In the genomic region with DNA sequence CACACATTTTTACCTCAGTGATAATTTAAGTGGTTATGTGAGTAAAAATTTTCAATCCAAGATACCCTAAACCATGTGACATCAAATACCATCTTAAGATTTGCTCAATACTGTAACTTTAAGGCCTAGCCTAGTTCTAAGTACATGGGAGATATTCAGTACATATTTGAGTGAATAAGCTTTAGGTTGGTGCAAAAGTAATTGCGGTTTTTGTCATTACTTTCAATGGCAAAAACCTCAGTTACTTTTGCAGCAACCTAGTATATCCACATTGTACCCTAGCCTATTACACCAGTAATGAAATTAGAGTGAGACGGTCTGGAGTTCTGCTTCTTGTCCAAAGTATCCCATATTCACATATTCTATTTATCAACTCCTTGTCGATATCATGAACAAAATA, we compare ENCODE assay signal across 34 cellular contexts.
DNase-seq lines count a peak whose midpoint lies in the region; ATAC-seq, FAIRE-seq and TF ChIP-seq lines count a peak whose summit lies in the region.
"Had no signal": no experiment of that assay in that cellular context is flagged by ENCODE, and none has a peak within 500 bp of the region (broad histone marks: within the 10 kb centered on the region; RNA-seq: fewer than 3 reads in every experiment).

No MANE protein-coding gene starts in this region.

- SMC1A ChIA-PET in GM12878 (lab: Charles Lee; ENCODE audit: uncharacterized antibody, unreplicated experiment), result no interaction called here

- no peaks in the 10 kb centered on the region for H3K9me1 ChIP-seq in K562 (ENCODE audit: control insufficient read depth, insufficient read depth, low read length)

- TF ChIP-seq CTCF in HepG2 (CRISPR knock-in tag; IDR thresholded peaks at IDR 0.05), result no peak
- no peak for TF ChIP-seq CTCF in right lobe of liver (IDR thresholded peaks at IDR 0.05)
- TF ChIP-seq CTCF in GM12878 (IDR thresholded peaks at IDR 0.05 in 2 of 3, conservative IDR thresholded peaks at IDR 0.05 in 1 of 3; ENCODE audit: control insufficient read depth in 2 of 3, extremely low read depth in 1 of 3, insufficient read depth in 1 of 3, low read depth in 3 of 3, low read length in 3 of 3), result no peak
- TF ChIP-seq CTCF in K562 (IDR thresholded peaks at IDR 0.05 in 2 of 3, conservative IDR thresholded peaks at IDR 0.05 in 1 of 3; ENCODE audit: insufficient read depth in 2 of 3, low read depth in 1 of 3, low read length in 3 of 3), result no peak

- DNase-seq in HepG2 (ENCODE audit: low spot score) (no peak), right lobe of liver (no peak), HEK293T (ENCODE audit: extremely low spot score) (no peak), GM12878 (ENCODE audit: low read depth, low spot score) (no peak), K562 (ENCODE audit: extremely low read depth in 1 of 4, low spot score in 3 of 4) (no peak), GM03348 (ENCODE audit: low spot score) (no peak)
- DNase-seq: 8988T; ACHN; AML-193; BE2C; C1 segment of cervical spinal cord; Caco-2; Calu3; CD4-positive, alpha-beta memory T cell; CD4-positive, alpha-beta T cell; CD4-positive, CD25-positive, alpha-beta regulatory T cell; CD8-positive, alpha-beta memory T cell; CD8-positive, alpha-beta T cell; COR-L47; DMS 273 treated with DMSO at 0.1 percent for 48 hours; DMS153; DMS53; DMS79; DMS79 treated with DMSO at 0.1 percent for 48 hours; DND-41; EL had no signal

- no TSS peak for BruUV-seq in HepG2 (replicated peaks; lab: Mats Ljungman, UMichigan)
- no TSS peak for BruUV-seq in GM12878 (replicated peaks; lab: Mats Ljungman, UMichigan)
- BruUV-seq in K562 (replicated peaks; lab: Mats Ljungman, UMichigan), result no TSS peak

- no peak overlapping the region for H3K4me3 ChIP-seq in HepG2 (replicated peaks in 1 of 3; ENCODE audit: insufficient read depth in 1 of 3, low read depth in 2 of 3, low read length in 3 of 3)
- no peak overlapping the region for H3K4me3 ChIP-seq in right lobe of liver
- H3K4me3 ChIP-seq in GM12878, result no peak overlapping the region
- H3K4me3 ChIP-seq in K562, result no peak overlapping the region
- H3K4me3 ChIP-seq: A549; BLaER1; BLaER1 treated with 17β-estradiol and CSF1 and Interleukin-3, amounts not matched to agents 10 nM and 100 nM had no signal

- H3K79me2 ChIP-seq in HepG2 (ENCODE audit: insufficient read depth, low read length), result no peaks in the 10 kb centered on the region
- no peaks in the 10 kb centered on the region for H3K79me2 ChIP-seq in GM12878 (ENCODE audit: control insufficient read depth, insufficient read depth, low read length)
- H3K79me2 ChIP-seq in K562 (ENCODE audit: control insufficient read depth, insufficient read depth, low read length), result no peaks in the 10 kb centered on the region

- H2AFZ ChIP-seq in HepG2 (ENCODE audit: low read length) (no peak overlapping the region), GM12878 (ENCODE audit: control insufficient read depth, low read depth, low read length) (no peak overlapping the region), K562 (ENCODE audit: low read depth, low read length) (no peak overlapping the region)

- 1% methylated on average over 3 of the region's 3 CpGs for WGBS in HepG2 (ENCODE audit: low lambda C conversion rate)
- WGBS in right lobe of liver (ENCODE audit: insufficient coverage, low coverage, low lambda C conversion rate, missing lambda C conversion rate), result 83% methylated on average over 3 of the region's 3 CpGs
- WGBS in GM12878 (ENCODE audit: insufficient coverage, insufficient replicate concordance, low lambda C conversion rate, missing lambda C conversion rate), result 3% methylated on average over 3 of the region's 3 CpGs
- 2% methylated on average over 3 of the region's 3 CpGs for WGBS in K562 (ENCODE audit: insufficient coverage, low coverage, missing lambda C conversion rate)

- POLR2A ChIA-PET in HepG2 (lab: Yijun Ruan, JAX), result no interaction called here
- POLR2A ChIA-PET in HEK293T (lab: Yijun Ruan, JAX), result no interaction called here
- POLR2A ChIA-PET in GM12878 (lab: Charles Lee), result no interaction called here
- POLR2A ChIA-PET in K562 (lab: Yijun Ruan, JAX), result no interaction called here

- H3K27me3 ChIP-seq in HepG2 (ENCODE audit: control insufficient read depth in 1 of 2, insufficient read depth in 2 of 2, low read length in 2 of 2) (no peaks in the 10 kb centered on the region), right lobe of liver (no peaks in the 10 kb centered on the region), GM12878 (replicated peaks in 1 of 2; ENCODE audit: control insufficient read depth in 2 of 2, insufficient read depth in 2 of 2, low read length in 1 of 2) (no peaks in the 10 kb centered on the region), K562 (ENCODE audit: control insufficient read depth in 2 of 2, insufficient read depth in 2 of 2, low read length in 2 of 2) (no peaks in the 10 kb centered on the region)
- H3K27me3 ChIP-seq: BE2C; BLaER1; BLaER1 treated with 17β-estradiol and CSF1 and Interleukin-3, amounts not matched to agents 10 nM and 100 nM had no signal

- no peak overlapping the region for H3K27ac ChIP-seq in HepG2 (ENCODE audit: extremely low read length, insufficient read depth, low read length)
- no peak overlapping the region for H3K27ac ChIP-seq in right lobe of liver
- no peak overlapping the region for H3K27ac ChIP-seq in GM12878 (ENCODE audit: control insufficient read depth, insufficient read depth)
- H3K27ac ChIP-seq in K562 (ENCODE audit: extremely low read depth, low read depth, low read length), result no peak overlapping the region
- H3K27ac ChIP-seq: 22Rv1; A549; BLaER1; BLaER1 treated with 17β-estradiol and CSF1 and Interleukin-3, amounts not matched to agents 10 nM and 100 nM; C4-2B had no signal

- TF ChIP-seq POLR2A in HepG2 (IDR thresholded peaks at IDR 0.05; ENCODE audit: insufficient read depth in 1 of 2, low read depth in 2 of 2, low read length in 2 of 2) (no peak), right lobe of liver (IDR thresholded peaks at IDR 0.05) (no peak), GM12878 (IDR thresholded peaks at IDR 0.05; ENCODE audit: low read depth, low read length) (no peak), K562 (conservative IDR thresholded peaks at IDR 0.05) (no peak)

- RAD21 ChIA-PET in GM12878 (lab: Charles Lee; ENCODE audit: unreplicated experiment), result no interaction called here

- ATAC-seq in HepG2 (no peak), right lobe of liver (no peak), GM12878 (no peak), K562 (no peak), GM18502 (IDR thresholded peaks at IDR 0.05; ENCODE audit: poor library complexity, unreplicated experiment) (no peak), GM19455 (IDR thresholded peaks at IDR 0.05; ENCODE audit: unreplicated experiment) (no peak)
- ATAC-seq: A549; CD8-positive, alpha-beta T cell had no signal

- intact Hi-C loops in HepG2 (cut with micrococcal nuclease; ENCODE audit: unreplicated experiment) (no loop called here), right lobe of liver (cut with DNase I) (no loop called here), GM12878 (cut with micrococcal nuclease; ENCODE audit: unreplicated experiment) (no loop called here), K562 (cut with micrococcal nuclease) (no loop called here)

- TF ChIP-seq EP300 in HepG2 (IDR thresholded peaks at IDR 0.05; ENCODE audit: low read depth in 2 of 2, low read length in 2 of 2), result no peak
- TF ChIP-seq EP300 in HepG2 (CRISPR knock-in tag; IDR thresholded peaks at IDR 0.05; ENCODE audit: borderline replicate concordance), result no peak
- TF ChIP-seq EP300 in GM12878 (IDR thresholded peaks at IDR 0.05; ENCODE audit: borderline replicate concordance in 1 of 2, control insufficient read depth in 1 of 2, low read depth in 2 of 2, low read length in 2 of 2), result no peak
- TF ChIP-seq EP300 in K562 (IDR thresholded peaks at IDR 0.05; ENCODE audit: low read length), result no peak

- no peak for TF ChIP-seq RAD21 in HepG2 (CRISPR knock-in tag; IDR thresholded peaks at IDR 0.05)
- TF ChIP-seq RAD21 in GM12878 (IDR thresholded peaks at IDR 0.05; ENCODE audit: insufficient read depth, low read depth, low read length), result no peak
- no peak for TF ChIP-seq RAD21 in K562 (CRISPR knock-in tag; conservative IDR thresholded peaks at IDR 0.05 in 1 of 2, IDR thresholded peaks at IDR 0.05 in 1 of 2)

- H4K20me1 ChIP-seq in HepG2 (ENCODE audit: insufficient read depth, low read length) (no peaks in the 10 kb centered on the region), GM12878 (ENCODE audit: control insufficient read depth, insufficient read depth) (no peaks in the 10 kb centered on the region), K562 (replicated peaks; ENCODE audit: control insufficient read depth, insufficient read depth, low read length) (no peaks in the 10 kb centered on the region)
- H4K20me1 ChIP-seq: BLaER1; BLaER1 treated with 17β-estradiol and CSF1 and Interleukin-3, amounts not matched to agents 10 nM and 100 nM had no signal

- H3K4me1 ChIP-seq in HepG2 (ENCODE audit: insufficient read depth, low read length) (no peaks in the 10 kb centered on the region), right lobe of liver (no peaks in the 10 kb centered on the region), GM12878 (ENCODE audit: control insufficient read depth, insufficient read depth, low read length) (no peaks in the 10 kb centered on the region), K562 (replicated peaks in 1 of 2; ENCODE audit: control insufficient read depth in 2 of 2, insufficient read depth in 2 of 2, low read length in 2 of 2) (no peaks in the 10 kb centered on the region)
- H3K4me1 ChIP-seq: A549; BE2C; BLaER1; BLaER1 treated with 17β-estradiol and CSF1 and Interleukin-3, amounts not matched to agents 10 nM and 100 nM; Caco-2 had no signal

- FAIRE-seq in HepG2 (lab: Jason Lieb, UNC) (no peak), GM12878 (lab: Jason Lieb, UNC) (no peak), K562 (lab: Jason Lieb, UNC) (no peak)
- FAIRE-seq: A549, D721Med had no signal

- H3K9ac ChIP-seq in HepG2 (ENCODE audit: insufficient read depth, low read depth, low read length) (no peak overlapping the region), GM12878 (ENCODE audit: control insufficient read depth, insufficient read depth, low read length) (no peak overlapping the region), K562 (ENCODE audit: insufficient read depth in 1 of 2, low read depth in 2 of 2, low read length in 2 of 2) (no peak overlapping the region)
- H3K9ac ChIP-seq: BLaER1; BLaER1 treated with 17β-estradiol and CSF1 and Interleukin-3, amounts not matched to agents 10 nM and 100 nM had no signal

- in situ Hi-C loops in HepG2 (cut with HindIII; ENCODE audit: extremely low pct_ligation_motif_present, low pct_unique_long_range_greater_than_20kb), result no loop called here
- in situ Hi-C loops in GM12878 (cut with MboI), result no loop called here
- in situ Hi-C loops in K562 (cut with MboI), result no loop called here

- H3K4me2 ChIP-seq in HepG2 (ENCODE audit: low read depth, low read length) (no peak overlapping the region), GM12878 (ENCODE audit: control insufficient read depth, insufficient read depth) (no peak overlapping the region), K562 (ENCODE audit: insufficient read depth, low read length) (no peak overlapping the region)
- H3K4me2 ChIP-seq: A549; BLaER1; BLaER1 treated with 17β-estradiol and CSF1 and Interleukin-3, amounts not matched to agents 10 nM and 100 nM had no signal

- H3K9me3 ChIP-seq in HepG2 (ENCODE audit: low read length) (peaks cover 73% of the 10 kb centered on the region), right lobe of liver (no peaks in the 10 kb centered on the region), GM12878 (replicated peaks; ENCODE audit: control insufficient read depth, insufficient read depth, low read length) (no peaks in the 10 kb centered on the region), K562 (replicated peaks; ENCODE audit: control insufficient read depth, insufficient read depth, low read depth, low read length) (no peaks in the 10 kb centered on the region)
- H3K9me3 ChIP-seq: BE2C; BLaER1; BLaER1 treated with 17β-estradiol and CSF1 and Interleukin-3, amounts not matched to agents 10 nM and 100 nM; Caco-2 had no signal

- CTCF ChIA-PET in HepG2 (lab: Yijun Ruan, JAX; ENCODE audit: low intra/inter-chr PET ratio, low total read pairs) (no interaction called here), HEK293T (lab: Yijun Ruan, JAX) (no interaction called here), GM12878 (lab: Yijun Ruan, JAX) (no interaction called here), K562 (lab: Yijun Ruan, JAX; ENCODE audit: low intra/inter-chr PET ratio) (no interaction called here)

- H3K36me3 ChIP-seq in HepG2 (replicated peaks in 1 of 2; ENCODE audit: control insufficient read depth in 1 of 2, insufficient read depth in 2 of 2, low read length in 2 of 2), result no peaks in the 10 kb centered on the region
- no peaks in the 10 kb centered on the region for H3K36me3 ChIP-seq in right lobe of liver
- H3K36me3 ChIP-seq in GM12878 (ENCODE audit: control insufficient read depth in 2 of 2, insufficient read depth in 2 of 2, low read length in 1 of 2), result no peaks in the 10 kb centered on the region
- no peaks in the 10 kb centered on the region for H3K36me3 ChIP-seq in K562 (ENCODE audit: control insufficient read depth, insufficient read depth, low read length)
- H3K36me3 ChIP-seq: BE2C; BLaER1; BLaER1 treated with 17β-estradiol and CSF1 and Interleukin-3, amounts not matched to agents 10 nM and 100 nM had no signal
